ENCODE assay signal across 1 cellular context in genomic region chr7:139370301-139370942, GRCh38.
TF ChIP-seq lines count a peak whose summit lies in the region.

No MANE protein-coding gene starts in this region.

TF ChIP-seq in H1, 55 proteins besides CTCF, POLR2A, EP300 and RAD21:
- TF ChIP-seq BACH1 (IDR thresholded peaks at IDR 0.05; ENCODE audit: low read length), result no peak
- no peak for TF ChIP-seq USF2 (IDR thresholded peaks at IDR 0.05; ENCODE audit: low read length)
- TF ChIP-seq ASH2L (IDR thresholded peaks at IDR 0.05; ENCODE audit: low read length), result no peak
